ENCODE assay signal across 11 cellular contexts in genomic region chr5:53337827-53338226, GRCh38.
DNase-seq lines count a peak whose midpoint lies in the region; ATAC-seq and TF ChIP-seq lines count a peak whose summit lies in the region.
"Had no signal": no experiment of that assay in that cellular context is flagged by ENCODE, and none has a peak within 500 bp of the region (broad histone marks: within the 10 kb centered on the region; RNA-seq: fewer than 3 reads in every experiment).

No MANE protein-coding gene starts in this region.

- in situ Hi-C loops in ACHN (cut with HindIII; ENCODE audit: low pct_ligation_motif_present, low pct_unique_long_range_greater_than_20kb, low sequenced_read_pairs): no loop called here

- H3K9me3 ChIP-seq in breast epithelium (no peaks in the 10 kb centered on the region), body of pancreas (no peaks in the 10 kb centered on the region)
- H3K9me3 ChIP-seq: BE2C had no signal

- TF ChIP-seq POLR2A in breast epithelium (IDR thresholded peaks at IDR 0.05) (no peak), body of pancreas (IDR thresholded peaks at IDR 0.05) (no peak)

- intact Hi-C loops in MCF 10A (cut with micrococcal nuclease) (no loop called here), breast epithelium (cut with DNase I; ENCODE audit: low total_unique reads) (no loop called here), body of pancreas (cut with DNase I) (no loop called here)

- POLR2A ChIA-PET in MCF 10A (lab: Yijun Ruan, JAX) (interaction anchor here (1.0 to 2.2 kb wide), 2 partner anchors 14 to 32 kb away, joined by 3 to 5 read pairs; no protein-coding TSS in a partner anchor), RWPE1 (lab: Yijun Ruan, JAX; ENCODE audit: low non-redundant PET) (no interaction called here)

- no peaks in the 10 kb centered on the region for H3K9me3 Mint-ChIP-seq in MCF 10A (ENCODE audit: unreplicated experiment)

- H3K27me3 ChIP-seq in breast epithelium: no peaks in the 10 kb centered on the region
- H3K27me3 ChIP-seq in body of pancreas: no peaks in the 10 kb centered on the region
- H3K27me3 ChIP-seq: BE2C had no signal

- no peaks in the 10 kb centered on the region for H3K27me3 Mint-ChIP-seq in MCF 10A (ENCODE audit: insufficient read depth, unreplicated experiment)

- H3K4me1 ChIP-seq in breast epithelium (no peaks in the 10 kb centered on the region), body of pancreas (no peaks in the 10 kb centered on the region)
- H3K4me1 ChIP-seq: BE2C had no signal

- DNase-seq in MCF 10A (ENCODE audit: unreplicated experiment): peak; percentile 34
- DNase-seq in breast epithelium (ENCODE audit: low spot score in 2 of 2): no peak
- peak; percentile 54 for DNase-seq in RWPE1 (ENCODE audit: low spot score)
- DNase-seq in epithelial cell of esophagus (ENCODE audit: low read depth): peak; percentile 41
- DNase-seq in stimulated activated naive CD4-positive, alpha-beta T cell treated with Interleukin-2 at 50 U/mL for 16 hours (lab: John Stamatoyannopoulos, UW): no peak
- no peak for DNase-seq in body of pancreas
- no peak for DNase-seq in putamen (ENCODE audit: low spot score)
- no peak for DNase-seq in ACHN
- DNase-seq: BE2C; CD4-positive, alpha-beta memory T cell had no signal

- H3K27ac ChIP-seq in breast epithelium: no peak overlapping the region
- no peak overlapping the region; the same call in 1 of the 2 replicates for H3K27ac ChIP-seq in RWPE1
- H3K27ac ChIP-seq in body of pancreas: no peak overlapping the region
- H3K27ac ChIP-seq: C4-2B had no signal

- H3K4me1 Mint-ChIP-seq in MCF 10A (ENCODE audit: insufficient read depth, unreplicated experiment): peaks cover 51% of the 10 kb centered on the region
- H3K4me1 Mint-ChIP-seq: CD4-positive, alpha-beta memory T cell had no signal

- BruUV-seq in MCF 10A (replicated peaks; lab: Mats Ljungman, UMichigan): no TSS peak

- H3K36me3 Mint-ChIP-seq in MCF 10A (ENCODE audit: insufficient read depth, unreplicated experiment): peaks cover 6% of the 10 kb centered on the region
- H3K36me3 Mint-ChIP-seq: CD4-positive, alpha-beta memory T cell had no signal

- WGBS in body of pancreas, 2 donors: 81 to 89% methylated on average over 1 of the region's 1 CpG

- H3K4me3 Mint-ChIP-seq in MCF 10A (ENCODE audit: unreplicated experiment): no peak overlapping the region
- H3K4me3 Mint-ChIP-seq: CD4-positive, alpha-beta memory T cell had no signal

- no peak for TF ChIP-seq CTCF in MCF 10A (IDR thresholded peaks at IDR 0.05; ENCODE audit: unreplicated experiment)
- TF ChIP-seq CTCF in breast epithelium (IDR thresholded peaks at IDR 0.05): no peak
- TF ChIP-seq CTCF in RWPE1 (conservative IDR thresholded peaks at IDR 0.05; ENCODE audit: low read depth): no peak
- TF ChIP-seq CTCF in epithelial cell of esophagus (IDR thresholded peaks at IDR 0.05; ENCODE audit: insufficient read depth, low read depth, low read length, missing control alignments): no peak
- TF ChIP-seq CTCF in body of pancreas (IDR thresholded peaks at IDR 0.05): no peak

- no peaks in the 10 kb centered on the region for H3K36me3 ChIP-seq in breast epithelium
- no peaks in the 10 kb centered on the region for H3K36me3 ChIP-seq in body of pancreas (replicated peaks in 1 of 2; ENCODE audit: insufficient read depth in 1 of 2, low read depth in 2 of 2)
- H3K36me3 ChIP-seq: BE2C had no signal

- CTCF ChIA-PET in MCF 10A (lab: Yijun Ruan, JAX) (no interaction called here), RWPE1 (lab: Yijun Ruan, JAX) (interaction anchor here (0.5 kb wide), 1 partner anchor 374 kb away, joined by 3 read pairs; no protein-coding TSS in a partner anchor)

- H3K4me3 ChIP-seq in breast epithelium (no peak overlapping the region), epithelial cell of esophagus (ENCODE audit: low read length) (no peak overlapping the region), body of pancreas (no peak overlapping the region)

- H3K27ac Mint-ChIP-seq in MCF 10A (ENCODE audit: low read depth, unreplicated experiment): no peak overlapping the region
- H3K27ac Mint-ChIP-seq: CD4-positive, alpha-beta memory T cell had no signal

- no peak for ATAC-seq in body of pancreas

Comparison
In these comparisons a context has a peak if more than half of its experiments do, and no peak if none do; other contexts are left out.
1. DNase-seq: peak in MCF 10A (single experiment), RWPE1 (single experiment) and epithelial cell of esophagus (single experiment); none in breast epithelium (0 of 2), stimulated activated naive CD4-positive, alpha-beta T cell treated with Interleukin-2 at 50 U/mL for 16 hours (single experiment), body of pancreas (0 of 4), putamen (single experiment) and ACHN (single experiment).